In genomic region chr5:177085985-177086917, GRCh38 we compare ENCODE assay signal across 8 cellular contexts. TPM values are rescaled to one million over a fixed set of nuclear protein-coding genes. Genes with fewer than 3 reads are reported as not detected.
A peak's percentile ranks its signal among the peaks of the same experiment; 100 is the strongest.
DNase-seq lines count a peak whose midpoint lies in the region; ATAC-seq and TF ChIP-seq lines count a peak whose summit lies in the region.

Gene FGFR4 (plus strand): TSS chr5:177086915. CDS start chr5:177089603, 2,688 bp downstream.

- H3K27me3 Mint-ChIP-seq in IgD-negative memory B cell = peaks cover 15% of the 10 kb centered on the region

- peaks cover 13 to 16% (median 15%) of the 10 kb centered on the region in 3 donors for H3K4me1 Mint-ChIP-seq in IgD-negative memory B cell

- no peak for TF ChIP-seq CTCF in body of pancreas (IDR thresholded peaks at IDR 0.05)

- ATAC-seq in GM21381 (IDR thresholded peaks at IDR 0.05; ENCODE audit: unreplicated experiment) = peak; percentile 43
- peak; percentile 69 for ATAC-seq in body of pancreas

- H3K4me3 ChIP-seq in body of pancreas = no peak within 1 kb of the TSS

- H3K27ac ChIP-seq in body of pancreas = peak within 1 kb of the TSS; percentile 68 to 89 (median 80)

- H3K36me3 ChIP-seq in body of pancreas (replicated peaks in 1 of 2; ENCODE audit: insufficient read depth in 1 of 2, low read depth in 2 of 2) = no peaks in the 10 kb centered on the region

- H3K9me3 ChIP-seq in body of pancreas = no peaks in the 10 kb centered on the region

- no peaks in the 10 kb centered on the region for H3K9me3 Mint-ChIP-seq in IgD-negative memory B cell

- peak within 1 kb of the TSS; percentile 3 to 64 (median 8) for H3K27ac Mint-ChIP-seq in IgD-negative memory B cell

- peak within 1 kb of the TSS; percentile 36 to 89 (median 64) for H3K4me3 Mint-ChIP-seq in IgD-negative memory B cell

- WGBS in body of pancreas, 2 donors = 28 to 54% methylated on average over 13 to 21 of the region's 38 CpGs

- intact Hi-C loops in body of pancreas (cut with DNase I) = no loop called here
- intact Hi-C loops in posterior vena cava (cut with DNase I) = no loop called here

- no peak for TF ChIP-seq POLR2A in body of pancreas (IDR thresholded peaks at IDR 0.05)

- peaks cover 44% of the 10 kb centered on the region for H3K4me1 ChIP-seq in body of pancreas

- DNase-seq in COLO829 (ENCODE audit: low spot score) (peak; percentile 73), T-helper 2 cell (peak in 4 of 5 experiments; percentile 19 to 67 (median 62)), body of pancreas (peak; percentile 69 to 82 (median 76)), islet precursor cell (peak; percentile 93), posterior vena cava (ENCODE audit: low spot score) (no peak)
- DNase-seq in stimulated activated CD4-positive, alpha-beta T cell treated with anti-CD3 and anti-CD28 coated beads, Interleukin-2, amount 100 ng/mL, for 24 hours = peak; percentile 61 to 68

- H3K27me3 ChIP-seq in body of pancreas = no peaks in the 10 kb centered on the region

- no peaks in the 10 kb centered on the region for H3K36me3 Mint-ChIP-seq in IgD-negative memory B cell

RNA-seq across cellular contexts. Expression of gene FGFR4, which starts in this region (rescaled TPM):
- polyA plus RNA-seq in IgD-negative memory B cell = 0.38 TPM
- total RNA-seq in body of pancreas (10 to 100 TPM; 33.7 to 63.9 TPM), posterior vena cava (1 to 10 TPM; 1.0 to 1.5 TPM)

Comparison
In these comparisons a context has a peak if more than half of its experiments do, and no peak if none do; other contexts are left out.
1. RNA of gene FGFR4 (total RNA-seq): 33.7 to 63.9 TPM in body of pancreas; 1.0 to 1.5 TPM in posterior vena cava; every median in the first group is over 10 times any median in the second.